In the genomic region with DNA sequence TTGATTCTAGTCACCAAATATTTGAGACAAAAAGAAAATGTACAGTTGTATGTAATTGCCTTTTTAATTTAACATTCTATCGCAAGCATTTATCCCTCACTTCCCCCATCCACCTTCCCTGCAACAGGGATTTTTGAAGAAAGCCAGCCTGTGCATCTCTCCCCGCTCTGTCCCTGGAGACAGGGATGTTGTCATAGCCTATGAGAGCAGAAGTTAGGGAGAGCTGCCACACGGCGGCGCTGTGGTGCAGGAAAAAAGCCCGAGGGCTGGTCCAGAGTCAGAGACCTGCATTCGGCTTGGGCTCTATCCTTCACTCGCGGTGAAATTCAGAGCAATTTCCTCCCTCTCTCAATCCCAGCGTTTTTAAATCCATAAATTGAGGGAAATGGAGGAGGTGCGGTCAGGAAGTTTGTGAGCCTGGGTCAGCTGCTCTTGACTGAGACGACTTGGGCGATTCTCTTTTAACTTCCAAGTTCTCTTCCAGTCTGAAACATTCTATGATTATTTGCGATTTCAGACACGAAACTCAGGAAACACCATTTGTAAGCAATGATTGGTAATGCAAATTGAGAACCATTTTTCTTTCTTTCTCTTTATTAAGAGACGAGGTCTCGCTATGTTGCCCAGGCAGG, we compare ENCODE assay signal across 8 cellular contexts. TPM values are rescaled to one million over a fixed set of nuclear protein-coding genes. Genes with fewer than 3 reads are reported as not detected.
DNase-seq lines count a peak whose midpoint lies in the region; ATAC-seq and TF ChIP-seq lines count a peak whose summit lies in the region.

No MANE protein-coding gene starts in this region.

- H3K9me3 ChIP-seq in right cardiac atrium (ENCODE audit: control insufficient read depth, low read length) (no peaks in the 10 kb centered on the region), sigmoid colon (no peaks in the 10 kb centered on the region)

- peak; percentile 87 for ATAC-seq in HG02623 (IDR thresholded peaks at IDR 0.05; ENCODE audit: unreplicated experiment)
- peak; percentile 94 to 95 for ATAC-seq in right cardiac atrium
- ATAC-seq in HG02884 (IDR thresholded peaks at IDR 0.05; ENCODE audit: unreplicated experiment): no peak

- H3K27ac ChIP-seq in right cardiac atrium (ENCODE audit: low read length): no peak overlapping the region
- no peak overlapping the region for H3K27ac ChIP-seq in sigmoid colon

- DNase-seq in NCI-H1436 treated with DMSO at 0.1 percent for 48 hours (lab: John Stamatoyannopoulos, UW) (peak; percentile 43), T-helper 22 cell (ENCODE audit: low read depth) (peak; percentile 54), amygdala (lab: John Stamatoyannopoulos, UW) (peak in 54 of 56 donors; percentile 19 to 91 (median 68)), right cardiac atrium (peak; percentile 85 to 96 (median 94)), sigmoid colon (peak; percentile 93)

- TF ChIP-seq EP300 in sigmoid colon (IDR thresholded peaks at IDR 0.05): no peak

- H3K4me1 ChIP-seq in right cardiac atrium (ENCODE audit: control insufficient read depth, insufficient read depth, low read length): peaks cover 3% of the 10 kb centered on the region
- H3K4me1 ChIP-seq in sigmoid colon: peaks cover 0 to 12% (median 0%) of the 10 kb centered on the region in 4 donors

- no peak for TF ChIP-seq POLR2A in sigmoid colon (IDR thresholded peaks at IDR 0.05)

- H3K27me3 ChIP-seq in right cardiac atrium (ENCODE audit: control insufficient read depth, insufficient read depth): no peaks in the 10 kb centered on the region
- no peaks in the 10 kb centered on the region for H3K27me3 ChIP-seq in sigmoid colon

- no peaks in the 10 kb centered on the region for H3K36me3 ChIP-seq in sigmoid colon

- intact Hi-C loops in right cardiac atrium (cut with DNase I) (loop anchor here (2.0 to 10.0 kb wide), 4 partner anchors 155 to 267 kb away; no protein-coding TSS in a partner anchor), sigmoid colon (cut with DNase I) (loop anchor here (1.0 to 5.0 kb wide), 3 partner anchors 155 to 400 kb away; no protein-coding TSS in a partner anchor)

- WGBS in right cardiac atrium: 18% methylated on average over 17 of the region's 17 CpGs
- WGBS in sigmoid colon, 2 donors: 23 to 28% methylated on average over 17 of the region's 17 CpGs

- no peak overlapping the region for H3K4me3 ChIP-seq in right cardiac atrium (ENCODE audit: low read length)
- no peak overlapping the region for H3K4me3 ChIP-seq in sigmoid colon

- peak; percentile 90 for TF ChIP-seq CTCF in GM12874 (IDR thresholded peaks at IDR 0.05; ENCODE audit: insufficient read depth, low read depth, low read length)
- TF ChIP-seq CTCF in sigmoid colon (IDR thresholded peaks at IDR 0.05): peak; percentile 82 to 98 (median 92)

RNA-seq across cellular contexts. Expression of a gene that starts 17.5 kb away (rescaled TPM):
- total RNA-seq in right cardiac atrium (under 1 TPM in 2 of 4 donors, not detected in 2; 0.15 to 0.42 TPM), sigmoid colon (not detected)
- polyA plus RNA-seq in right cardiac atrium (0.05 TPM), sigmoid colon (10 to 100 TPM in 2 of 3 donors, 1 to 10 TPM in 1; 8.4 to 33.3 (median 19.2) TPM)

RNA-seq across cellular contexts. Expression of a gene that starts 40.7 kb away (rescaled TPM):
- total RNA-seq in right cardiac atrium (100 to 1,000 TPM; 270 to 313 (median 287) TPM), sigmoid colon (10 to 100 TPM; 60.7 to 74.9 (median 69.1) TPM)
- polyA plus RNA-seq in right cardiac atrium (165 TPM), sigmoid colon (10 to 100 TPM; 23.4 to 65.8 (median 34.4) TPM)

RNA-seq across cellular contexts. Expression of a gene that starts 57.6 kb away (rescaled TPM):
- total RNA-seq in right cardiac atrium (10 to 100 TPM; 29.9 to 38.0 (median 33.5) TPM), sigmoid colon (10 to 100 TPM; 20.8 to 36.2 (median 26.2) TPM)
- polyA plus RNA-seq in right cardiac atrium (53.5 TPM), sigmoid colon (10 to 100 TPM; 21.6 to 34.5 (median 31.9) TPM)

Comparison
In these comparisons a context has a peak if more than half of its experiments do, and no peak if none do; other contexts are left out.
1. DNase-seq: peak in every context shown above with its lines; median percentile 94 in right cardiac atrium; 93 in sigmoid colon; 68 in amygdala; 54 in T-helper 22 cell; 43 in NCI-H1436 treated with DMSO at 0.1 percent for 48 hours.